Comparison of ENCODE assay signal across 8 cellular contexts in the genomic region with DNA sequence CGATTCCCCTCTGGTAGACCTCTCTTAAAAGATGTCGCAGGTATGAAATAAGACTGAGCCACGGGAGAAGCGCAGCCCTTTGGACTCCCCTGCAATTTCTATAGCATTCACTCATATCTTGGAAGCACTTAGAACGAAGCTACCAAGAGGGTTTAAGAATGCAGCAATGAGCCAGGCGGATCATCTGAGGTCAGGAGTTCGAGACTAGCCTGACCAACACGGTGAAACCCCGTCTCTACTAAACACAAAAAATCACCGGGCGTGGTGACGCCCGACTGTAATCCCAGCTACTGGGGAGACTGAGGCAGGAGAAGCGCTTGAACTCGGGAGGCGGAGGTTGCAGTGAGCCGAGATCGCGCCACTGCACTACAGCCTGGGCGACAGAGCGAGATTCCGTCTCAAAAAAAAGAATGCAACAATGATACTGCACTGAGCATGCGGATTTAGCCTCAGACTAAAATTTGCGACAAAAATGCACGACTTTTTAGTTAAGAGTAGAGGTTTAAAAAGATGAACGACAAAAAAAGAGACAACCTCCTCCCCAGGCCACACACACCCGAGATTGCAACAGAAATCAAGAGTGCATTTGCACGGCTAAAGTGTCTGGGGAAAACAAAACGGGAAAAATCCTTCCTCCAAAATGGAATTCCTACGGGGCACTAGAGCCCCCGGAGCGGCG. TPM values are rescaled to one million over a fixed set of nuclear protein-coding genes. Genes with fewer than 3 reads are reported as not detected.
DNase-seq lines count a peak whose midpoint lies in the region; ATAC-seq and TF ChIP-seq lines count a peak whose summit lies in the region.

No MANE protein-coding gene starts in this region.

- H3K4me3 Mint-ChIP-seq in activated CD8-positive, alpha-beta T cell treated with anti-CD3 and anti-CD28 coated beads, Interleukin-2, amount 10 ng/mL, durations not matched to agents 7 days and 5 days = peak overlapping the region; percentile 85
- H3K4me3 Mint-ChIP-seq in progenitor cell of endocrine pancreas (ENCODE audit: low read depth) = peak overlapping the region; percentile 91

- peak overlapping the region; percentile 98 for H3K4me3 ChIP-seq in fibroblast of villous mesenchyme (ENCODE audit: low read depth, low read length)

- no peaks in the 10 kb centered on the region for H3K9me3 Mint-ChIP-seq in activated CD8-positive, alpha-beta T cell treated with anti-CD3 and anti-CD28 coated beads, Interleukin-2, amount 10 ng/mL, durations not matched to agents 7 days and 5 days (ENCODE audit: insufficient read depth)
- H3K9me3 Mint-ChIP-seq in progenitor cell of endocrine pancreas (ENCODE audit: low read depth) = no peaks in the 10 kb centered on the region

- peaks cover 43% of the 10 kb centered on the region for H3K4me1 Mint-ChIP-seq in activated CD8-positive, alpha-beta T cell treated with anti-CD3 and anti-CD28 coated beads, Interleukin-2, amount 10 ng/mL, durations not matched to agents 7 days and 5 days (ENCODE audit: low read depth)
- H3K4me1 Mint-ChIP-seq in progenitor cell of endocrine pancreas (ENCODE audit: low read depth) = peaks cover 24% of the 10 kb centered on the region

- peaks cover 51% of the 10 kb centered on the region for H3K36me3 Mint-ChIP-seq in activated CD8-positive, alpha-beta T cell treated with anti-CD3 and anti-CD28 coated beads, Interleukin-2, amount 10 ng/mL, durations not matched to agents 7 days and 5 days (ENCODE audit: low read depth)
- peaks cover 18% of the 10 kb centered on the region for H3K36me3 Mint-ChIP-seq in progenitor cell of endocrine pancreas (ENCODE audit: insufficient read depth)

- no peak for TF ChIP-seq POLR2A in GM18505 (IDR thresholded peaks at IDR 0.05; ENCODE audit: borderline replicate concordance, extremely low read depth, insufficient read depth, insufficient read length)

- DNase-seq in NCI-H1092 treated with DMSO at 0.1 percent for 48 hours (lab: John Stamatoyannopoulos, UW) (peak; percentile 47), NCI-H1092 (lab: John Stamatoyannopoulos, UW) (no peak), fibroblast of villous mesenchyme (ENCODE audit: low read depth) (peak; percentile 18), progenitor cell of endocrine pancreas (ENCODE audit: low spot score, unreplicated experiment) (no peak), NCI-H2081 treated with DMSO at 0.1 percent for 48 hours (lab: John Stamatoyannopoulos, UW) (no peak)
- no peak for DNase-seq in activated CD8-positive, alpha-beta T cell treated with anti-CD3 and anti-CD28 coated beads, Interleukin-2, amount 10 ng/mL, durations not matched to agents 7 days and 5 days

- POLR2A ChIA-PET in activated CD8-positive, alpha-beta T cell treated with anti-CD3 and anti-CD28 coated beads, Interleukin-2, amount 10 ng/mL, durations not matched to agents 7 days and 5 days (lab: Charles Lee) = interaction anchor here (1.1 to 2.8 kb wide), 4 partner anchors 9 to 404 kb away, joined by 3 to 19 read pairs (median 4); a partner anchor contains a TSS

- CTCF ChIA-PET in activated CD8-positive, alpha-beta T cell treated with anti-CD3 and anti-CD28 coated beads, Interleukin-2, amount 10 ng/mL, durations not matched to agents 7 days and 5 days (lab: Charles Lee) = interaction anchor here (0.8 to 2.6 kb wide), 7 partner anchors 22 to 641 kb away, joined by 3 to 18 read pairs (median 6); no protein-coding TSS in a partner anchor

- peak; percentile 2 for ATAC-seq in activated CD8-positive, alpha-beta T cell treated with anti-CD3 and anti-CD28 coated beads, Interleukin-2, amount 10 ng/mL, durations not matched to agents 7 days and 5 days
- no peak for ATAC-seq in GM18505 (IDR thresholded peaks at IDR 0.05; ENCODE audit: unreplicated experiment)
- ATAC-seq in GM18519 (IDR thresholded peaks at IDR 0.05; ENCODE audit: low FRiP score, unreplicated experiment) = no peak

- H3K27ac Mint-ChIP-seq in activated CD8-positive, alpha-beta T cell treated with anti-CD3 and anti-CD28 coated beads, Interleukin-2, amount 10 ng/mL, durations not matched to agents 7 days and 5 days = peak overlapping the region; percentile 99
- H3K27ac Mint-ChIP-seq in progenitor cell of endocrine pancreas = peak overlapping the region; percentile 100

- no peak for TF ChIP-seq CTCF in fibroblast of villous mesenchyme (IDR thresholded peaks at IDR 0.05; ENCODE audit: insufficient read depth, low read depth, low read length)
- TF ChIP-seq CTCF in progenitor cell of endocrine pancreas (IDR thresholded peaks at IDR 0.05; ENCODE audit: unreplicated experiment) = no peak

- H3K27me3 Mint-ChIP-seq in activated CD8-positive, alpha-beta T cell treated with anti-CD3 and anti-CD28 coated beads, Interleukin-2, amount 10 ng/mL, durations not matched to agents 7 days and 5 days (ENCODE audit: low read depth) = no peaks in the 10 kb centered on the region
- no peaks in the 10 kb centered on the region for H3K27me3 Mint-ChIP-seq in progenitor cell of endocrine pancreas

RNA-seq across cellular contexts. Expression of a gene that starts 0.7 kb away (rescaled TPM):
- 10 to 100 TPM; 72.2 to 81.7 TPM for total RNA-seq in activated CD8-positive, alpha-beta T cell treated with anti-CD3 and anti-CD28 coated beads, Interleukin-2, amount 10 ng/mL, durations not matched to agents 7 days and 5 days
- total RNA-seq in fibroblast of villous mesenchyme (74.4 and 81.6 TPM in 2 replicates), progenitor cell of endocrine pancreas (110 and 120 TPM in 2 replicates)

RNA-seq across cellular contexts. Expression of a gene that starts 33.1 kb away (rescaled TPM):
- 100 to 1,000 TPM; 115 to 117 TPM for total RNA-seq in activated CD8-positive, alpha-beta T cell treated with anti-CD3 and anti-CD28 coated beads, Interleukin-2, amount 10 ng/mL, durations not matched to agents 7 days and 5 days
- total RNA-seq in fibroblast of villous mesenchyme (53.8 and 61.7 TPM in 2 replicates), progenitor cell of endocrine pancreas (68.4 and 75.0 TPM in 2 replicates)

Comparison
In these comparisons a context has a peak if more than half of its experiments do, and no peak if none do; other contexts are left out.
1. DNase-seq: peak in NCI-H1092 treated with DMSO at 0.1 percent for 48 hours (single experiment) and fibroblast of villous mesenchyme (single experiment); none in NCI-H1092 (single experiment), activated CD8-positive, alpha-beta T cell treated with anti-CD3 and anti-CD28 coated beads, Interleukin-2, amount 10 ng/mL, durations not matched to agents 7 days and 5 days (single experiment), progenitor cell of endocrine pancreas (single experiment) and NCI-H2081 treated with DMSO at 0.1 percent for 48 hours (single experiment).